ENCODE assay signal across 7 cellular contexts in genomic region chr19:4606181-4606580, GRCh38. TPM values are rescaled to one million over a fixed set of nuclear protein-coding genes. Genes with fewer than 3 reads are reported as not detected.
"Had no signal": no experiment of that assay in that cellular context is flagged by ENCODE, and none has a peak within 500 bp of the region (broad histone marks: within the 10 kb centered on the region; RNA-seq: fewer than 3 reads in every experiment).

No MANE protein-coding gene starts in this region.

- H3K27ac Mint-ChIP-seq: IgD-negative memory B cell had no signal

- FAIRE-seq: HTR-8/SVneo had no signal

- H3K9ac ChIP-seq: KMS-11 had no signal

- H3K27ac ChIP-seq: HL-60, KMS-11 had no signal

- H3K9me3 Mint-ChIP-seq: IgD-negative memory B cell had no signal

- H3K4me3 Mint-ChIP-seq: IgD-negative memory B cell had no signal

- DNase-seq: IMR-90, KBM-7, KG1 had no signal

- H3K4me2 ChIP-seq: KMS-11 had no signal

RNA-seq across cellular contexts. Expression of gene SEMA6B, which starts 46.7 kb away (rescaled TPM):
- polyA plus RNA-seq: IgD-negative memory B cell had no signal
